In genomic region chr9:109179801-109180523, GRCh38 we compare ENCODE assay signal across 1 cellular context.
TF ChIP-seq lines count a peak whose summit lies in the region.

No MANE protein-coding gene starts in this region.

TF ChIP-seq in HEK293, 187 proteins besides CTCF, POLR2A, EP300 and RAD21:
- TF ChIP-seq ZNF114 (tag by site-specific recombination; IDR thresholded peaks at IDR 0.05) (no peak), ZNF558 (tag by site-specific recombination; IDR thresholded peaks at IDR 0.05) (no peak), SP3 (tag by site-specific recombination; IDR thresholded peaks at IDR 0.05) (no peak), ZIC2 (tag by site-specific recombination; IDR thresholded peaks at IDR 0.05) (peak; percentile 55)
